In genomic region chr1:212908971-212909370, GRCh38 we compare ENCODE assay signal across 27 cellular contexts.
"Had no signal": no experiment of that assay in that cellular context is flagged by ENCODE, and none has a peak within 500 bp of the region (broad histone marks: within the 10 kb centered on the region; RNA-seq: fewer than 3 reads in every experiment).

No MANE protein-coding gene starts in this region.

- H3K36me3 Mint-ChIP-seq: activated naive CD8-positive, alpha-beta T cell; brain had no signal

- ATAC-seq: activated CD4-positive, alpha-beta T cell treated with anti-CD3 and anti-CD28 coated beads for 36 hours; activated T-helper 17 cell treated with anti-CD3 and anti-CD28 coated beads, Interleukin-2, amount 50 U/mL, for 72 hours had no signal

- H3K4me3 Mint-ChIP-seq: activated CD4-positive, alpha-beta memory T cell treated with anti-CD3 and anti-CD28 coated beads, Interleukin-2, amount 10 ng/mL, durations not matched to agents 7 days and 5 days; activated CD4-positive, alpha-beta T cell treated with anti-CD3 and anti-CD28 coated beads for 36 hours; activated naive CD4-positive, alpha-beta T cell treated with anti-CD3 and anti-CD28 coated beads for 36 hours; activated naive CD8-positive, alpha-beta T cell; activated T-helper 17 cell treated with anti-CD3 and anti-CD28 coated beads, Interleukin-2, amount 50 U/mL, for 72 hours; brain had no signal

- H3K4me1 ChIP-seq: Peyer's patch had no signal

- H3K9me3 Mint-ChIP-seq: activated CD4-positive, alpha-beta memory T cell treated with anti-CD3 and anti-CD28 coated beads, Interleukin-2, amount 10 ng/mL, durations not matched to agents 7 days and 5 days; activated naive CD4-positive, alpha-beta T cell treated with anti-CD3 and anti-CD28 coated beads for 36 hours had no signal

- H3K4me1 Mint-ChIP-seq: activated CD4-positive, alpha-beta memory T cell treated with anti-CD3 and anti-CD28 coated beads, Interleukin-2, amount 10 ng/mL, durations not matched to agents 7 days and 5 days; activated CD4-positive, alpha-beta T cell treated with anti-CD3 and anti-CD28 coated beads for 36 hours; activated T-helper 17 cell treated with anti-CD3 and anti-CD28 coated beads, Interleukin-2, amount 50 U/mL, for 72 hours; brain had no signal

- H3K27me3 Mint-ChIP-seq: activated CD4-positive, alpha-beta T cell treated with anti-CD3 and anti-CD28 coated beads for 36 hours; activated naive CD8-positive, alpha-beta T cell; activated T-helper 17 cell treated with anti-CD3 and anti-CD28 coated beads, Interleukin-2, amount 50 U/mL, for 72 hours had no signal

- H3K4me3 ChIP-seq: Peyer's patch, SJCRH30 had no signal

- DNase-seq: activated CD4-positive, alpha-beta memory T cell treated with anti-CD3 and anti-CD28 coated beads, Interleukin-2, amount 10 ng/mL, durations not matched to agents 7 days and 5 days; activated CD4-positive, alpha-beta T cell treated with anti-CD3 and anti-CD28 coated beads for 36 hours; activated CD4-positive, alpha-beta T cell treated with anti-CD3 and anti-CD28 coated beads, Interleukin-2, amount 50 U/mL, for 1 hour; activated gamma-delta T cell; activated naive CD4-positive, alpha-beta T cell treated with anti-CD3 and anti-CD28 coated beads for 36 hours; activated T-cell treated with anti-CD3 and anti-CD28 coated beads for 4 hours; activated T-cell treated with anti-CD3 and anti-CD28 coated beads, Interleukin-2, amount 50 U/mL, for 48 hours; amygdala; Karpas-422; MM.1S; NCI-H1105; NCI-H1436 treated with DMSO at 0.1 percent for 48 hours; NCI-H187; NCI-H2081; NCI-H510A treated with DMSO at 0.1 percent for 48 hours; NCI-H69; NK-92 treated with Interleukin-12 subunit alpha and Interleukin-12 subunit beta, amount 100 ng/mL, for 24 hours; Peyer's patch; Right ventricle myocardium superior; SJCRH30; SK-N-SH; T-helper 1 cell had no signal

- H3K27ac Mint-ChIP-seq: activated CD4-positive, alpha-beta memory T cell treated with anti-CD3 and anti-CD28 coated beads, Interleukin-2, amount 10 ng/mL, durations not matched to agents 7 days and 5 days; activated CD4-positive, alpha-beta T cell treated with anti-CD3 and anti-CD28 coated beads for 36 hours; activated naive CD4-positive, alpha-beta T cell treated with anti-CD3 and anti-CD28 coated beads for 36 hours; activated naive CD8-positive, alpha-beta T cell; activated T-helper 17 cell treated with anti-CD3 and anti-CD28 coated beads, Interleukin-2, amount 50 U/mL, for 72 hours; brain had no signal

- H3K27me3 ChIP-seq: Peyer's patch, SJCRH30 had no signal

- H3K27ac ChIP-seq: Peyer's patch, RWPE1, SJCRH30, VCaP had no signal

- H3K36me3 ChIP-seq: Peyer's patch, SJCRH30 had no signal

- H3K9me3 ChIP-seq: Peyer's patch had no signal

- H3K9ac ChIP-seq: SK-N-SH had no signal
